Comparison of ENCODE assay signal across 8 cellular contexts in genomic region chr7:134985894-134986362, GRCh38. TPM values are rescaled to one million over a fixed set of nuclear protein-coding genes. Genes with fewer than 3 reads are reported as not detected.
DNase-seq lines count a peak whose midpoint lies in the region; ATAC-seq, FAIRE-seq and TF ChIP-seq lines count a peak whose summit lies in the region.

No MANE protein-coding gene starts in this region.

- no peaks in the 10 kb centered on the region for H3K9me3 ChIP-seq in astrocyte (ENCODE audit: insufficient read depth, low read depth, low read length)

- peak; percentile 60 for ATAC-seq in activated CD8-positive, alpha-beta memory T cell treated with anti-CD3 and anti-CD28 coated beads, Interleukin-2, amount 10 ng/mL, durations not matched to agents 7 days and 5 days
- ATAC-seq in HG03135 (IDR thresholded peaks at IDR 0.05; ENCODE audit: unreplicated experiment) = peak; percentile 45

- H2AFZ ChIP-seq in astrocyte (ENCODE audit: low read depth, low read length) = peak overlapping the region; percentile 84

- peak overlapping the region; percentile 97 for H3K4me3 Mint-ChIP-seq in activated CD8-positive, alpha-beta memory T cell treated with anti-CD3 and anti-CD28 coated beads, Interleukin-2, amount 10 ng/mL, durations not matched to agents 7 days and 5 days
- H3K4me3 Mint-ChIP-seq in astrocyte (ENCODE audit: unreplicated experiment) = peak overlapping the region; percentile 91
- H3K4me3 Mint-ChIP-seq in mesothelial cell of epicardium = peak overlapping the region; percentile 94

- peaks cover 17% of the 10 kb centered on the region for H3K36me3 Mint-ChIP-seq in activated CD8-positive, alpha-beta memory T cell treated with anti-CD3 and anti-CD28 coated beads, Interleukin-2, amount 10 ng/mL, durations not matched to agents 7 days and 5 days
- H3K36me3 Mint-ChIP-seq in astrocyte (ENCODE audit: low read depth, unreplicated experiment) = no peaks in the 10 kb centered on the region
- peaks cover 8% of the 10 kb centered on the region for H3K36me3 Mint-ChIP-seq in mesothelial cell of epicardium

- CTCF ChIA-PET in activated CD8-positive, alpha-beta memory T cell treated with anti-CD3 and anti-CD28 coated beads, Interleukin-2, amount 10 ng/mL, durations not matched to agents 7 days and 5 days (lab: Charles Lee) = interaction anchor here (1.0 to 6.2 kb wide), 17 partner anchors 9 to 553 kb away, joined by 3 to 65 read pairs (median 6); partner anchors contain the start of genes CYREN and TMEM140

- peaks cover 5% of the 10 kb centered on the region for H3K79me2 ChIP-seq in astrocyte (ENCODE audit: insufficient read depth, low read length)

- H3K36me3 ChIP-seq in astrocyte (ENCODE audit: insufficient read depth, low read length) = no peaks in the 10 kb centered on the region

- H3K4me3 ChIP-seq in astrocyte (ENCODE audit: insufficient read depth, low read depth, low read length) = peak overlapping the region; percentile 71

- DNase-seq in activated CD8-positive, alpha-beta memory T cell treated with anti-CD3 and anti-CD28 coated beads, Interleukin-2, amount 10 ng/mL, durations not matched to agents 7 days and 5 days = no peak
- no peak for DNase-seq in activated CD8-positive, alpha-beta memory T cell treated with anti-CD3 and anti-CD28 coated beads, Interleukin-2, amount 50 U/mL, for 48 hours
- DNase-seq in astrocyte (ENCODE audit: low read depth) (no peak), mesothelial cell of epicardium (ENCODE audit: low spot score in 2 of 2, unreplicated experiment in 2 of 2) (no peak), anterior cingulate cortex (lab: John Stamatoyannopoulos, UW) (no peak), NCI-H226 (no peak), NCI-H1048 (lab: John Stamatoyannopoulos, UW) (no peak)

- H3K27me3 Mint-ChIP-seq in activated CD8-positive, alpha-beta memory T cell treated with anti-CD3 and anti-CD28 coated beads, Interleukin-2, amount 10 ng/mL, durations not matched to agents 7 days and 5 days = no peaks in the 10 kb centered on the region
- H3K27me3 Mint-ChIP-seq in astrocyte (ENCODE audit: low read depth, unreplicated experiment) (no peaks in the 10 kb centered on the region), mesothelial cell of epicardium (ENCODE audit: low read depth) (no peaks in the 10 kb centered on the region)

- H3K9me3 Mint-ChIP-seq in activated CD8-positive, alpha-beta memory T cell treated with anti-CD3 and anti-CD28 coated beads, Interleukin-2, amount 10 ng/mL, durations not matched to agents 7 days and 5 days (ENCODE audit: low read depth) = no peaks in the 10 kb centered on the region
- H3K9me3 Mint-ChIP-seq in astrocyte (ENCODE audit: unreplicated experiment) (peaks cover 3% of the 10 kb centered on the region), mesothelial cell of epicardium (no peaks in the 10 kb centered on the region)

- peaks cover 29% of the 10 kb centered on the region for H3K4me1 Mint-ChIP-seq in activated CD8-positive, alpha-beta memory T cell treated with anti-CD3 and anti-CD28 coated beads, Interleukin-2, amount 10 ng/mL, durations not matched to agents 7 days and 5 days
- H3K4me1 Mint-ChIP-seq in astrocyte (ENCODE audit: low read depth, unreplicated experiment) (peaks cover 4% of the 10 kb centered on the region), mesothelial cell of epicardium (peaks cover 27% of the 10 kb centered on the region)

- peak overlapping the region; percentile 86 for H3K9ac ChIP-seq in astrocyte (ENCODE audit: low read length)

- no peaks in the 10 kb centered on the region for H4K20me1 ChIP-seq in astrocyte (ENCODE audit: insufficient read depth, low read length)

- H3K4me2 ChIP-seq in astrocyte (ENCODE audit: low read length) = peak overlapping the region; percentile 92

- H3K4me1 ChIP-seq in astrocyte (ENCODE audit: insufficient read depth, low read length) = peaks cover 5% of the 10 kb centered on the region

- no peak for TF ChIP-seq CTCF in astrocyte (IDR thresholded peaks at IDR 0.05; ENCODE audit: insufficient read depth, low read depth, low read length)
- no peak for TF ChIP-seq CTCF in mesothelial cell of epicardium (IDR thresholded peaks at IDR 0.05; ENCODE audit: unreplicated experiment)

- peak overlapping the region; percentile 77 for H3K27ac ChIP-seq in astrocyte (ENCODE audit: low read depth, low read length)

- H3K27ac Mint-ChIP-seq in activated CD8-positive, alpha-beta memory T cell treated with anti-CD3 and anti-CD28 coated beads, Interleukin-2, amount 10 ng/mL, durations not matched to agents 7 days and 5 days = peak overlapping the region; percentile 93
- H3K27ac Mint-ChIP-seq in astrocyte (ENCODE audit: unreplicated experiment) (peak overlapping the region; percentile 95), mesothelial cell of epicardium (peak overlapping the region; percentile 97)

- no peak for FAIRE-seq in astrocyte (lab: Jason Lieb, UNC)

- no peaks in the 10 kb centered on the region for H3K27me3 ChIP-seq in astrocyte (ENCODE audit: insufficient read depth, low read length)

RNA-seq across cellular contexts. Expression of gene AGBL3, which starts 0.4 kb away (rescaled TPM):
- 1 to 10 TPM; 2.4 to 2.8 TPM for total RNA-seq in activated CD8-positive, alpha-beta memory T cell treated with anti-CD3 and anti-CD28 coated beads, Interleukin-2, amount 10 ng/mL, durations not matched to agents 7 days and 5 days
- total RNA-seq in astrocyte = 0.72 and 0.91 TPM in 2 replicates
- 2.2 to 3.7 TPM (median 2.3 TPM) in 3 replicates for total RNA-seq in mesothelial cell of epicardium
